8 cellular contexts compared by ENCODE assay signal in genomic region chr17:73901661-73902415, GRCh38.
A peak's percentile ranks its signal among the peaks of the same experiment; 100 is the strongest.
DNase-seq lines count a peak whose midpoint lies in the region; ATAC-seq and TF ChIP-seq lines count a peak whose summit lies in the region.

No MANE protein-coding gene starts in this region.

- peaks cover 8% of the 10 kb centered on the region for H3K4me1 Mint-ChIP-seq in CD8-positive, alpha-beta T cell (ENCODE audit: low read depth)
- H3K4me1 Mint-ChIP-seq in activated naive CD8-positive, alpha-beta T cell treated with anti-CD3 and anti-CD28 coated beads, Interleukin-2, amount 50 U/mL, for 24 hours: peaks cover 5% of the 10 kb centered on the region

- peak in 3 of 7 experiments; percentile 16 to 60 (median 20) for DNase-seq in CD8-positive, alpha-beta T cell
- DNase-seq in NCI-H510A treated with DMSO at 0.1 percent for 48 hours (lab: John Stamatoyannopoulos, UW): peak; percentile 41
- peak; percentile 37 for DNase-seq in activated naive CD8-positive, alpha-beta T cell treated with anti-CD3 and anti-CD28 coated beads, Interleukin-2, amount 50 U/mL, for 24 hours
- DNase-seq in left lobe of liver (ENCODE audit: low spot score): no peak
- DNase-seq in stimulated activated naive CD8-positive, alpha-beta T cell treated with anti-CD3 and anti-CD28 coated beads, Interleukin-15, Interleukin-2, amounts not matched to agents 100 U/mL and 50 U/mL, for 24 hours: peak; percentile 36

- ATAC-seq in CD8-positive, alpha-beta T cell: no peak
- no peak for ATAC-seq in activated naive CD8-positive, alpha-beta T cell treated with anti-CD3 and anti-CD28 coated beads, Interleukin-2, amount 50 U/mL, for 24 hours
- ATAC-seq in left lobe of liver (peak; percentile 47), HG03432 (IDR thresholded peaks at IDR 0.05; ENCODE audit: unreplicated experiment) (no peak), HG03135 (IDR thresholded peaks at IDR 0.05; ENCODE audit: unreplicated experiment) (no peak), GM18907 (IDR thresholded peaks at IDR 0.05; ENCODE audit: unreplicated experiment) (no peak)
- no peak for ATAC-seq in stimulated activated naive CD8-positive, alpha-beta T cell treated with anti-CD3 and anti-CD28 coated beads, Interleukin-15, Interleukin-2, amounts not matched to agents 100 U/mL and 50 U/mL, for 24 hours

- POLR2A ChIA-PET in CD8-positive, alpha-beta T cell (lab: Charles Lee): no interaction called here

- H3K4me3 Mint-ChIP-seq in CD8-positive, alpha-beta T cell: peak overlapping the region; percentile 82
- H3K4me3 Mint-ChIP-seq in activated naive CD8-positive, alpha-beta T cell treated with anti-CD3 and anti-CD28 coated beads, Interleukin-2, amount 50 U/mL, for 24 hours: peak overlapping the region; percentile 63

- H3K36me3 ChIP-seq in CD8-positive, alpha-beta T cell (ENCODE audit: insufficient read depth, low read length): no peaks in the 10 kb centered on the region

- no peaks in the 10 kb centered on the region for H3K9me3 Mint-ChIP-seq in CD8-positive, alpha-beta T cell
- H3K9me3 Mint-ChIP-seq in activated naive CD8-positive, alpha-beta T cell treated with anti-CD3 and anti-CD28 coated beads, Interleukin-2, amount 50 U/mL, for 24 hours: no peaks in the 10 kb centered on the region

- peaks cover 41% of the 10 kb centered on the region for H3K27me3 Mint-ChIP-seq in CD8-positive, alpha-beta T cell (ENCODE audit: low read depth)
- H3K27me3 Mint-ChIP-seq in activated naive CD8-positive, alpha-beta T cell treated with anti-CD3 and anti-CD28 coated beads, Interleukin-2, amount 50 U/mL, for 24 hours: peaks cover 47% of the 10 kb centered on the region

- no peaks in the 10 kb centered on the region for H3K27me3 ChIP-seq in CD8-positive, alpha-beta T cell (ENCODE audit: insufficient read depth, low read length)

- intact Hi-C loops in CD8-positive, alpha-beta T cell (cut with DNase I, micrococcal nuclease): no loop called here

- no peaks in the 10 kb centered on the region for H3K36me3 Mint-ChIP-seq in CD8-positive, alpha-beta T cell
- H3K36me3 Mint-ChIP-seq in activated naive CD8-positive, alpha-beta T cell treated with anti-CD3 and anti-CD28 coated beads, Interleukin-2, amount 50 U/mL, for 24 hours (ENCODE audit: low read depth): no peaks in the 10 kb centered on the region

- H3K4me1 ChIP-seq in CD8-positive, alpha-beta T cell (ENCODE audit: insufficient read depth, low read length): peaks cover 5% of the 10 kb centered on the region

- no peak overlapping the region for H3K27ac ChIP-seq in CD8-positive, alpha-beta T cell (ENCODE audit: low read depth, low read length)

- H3K27ac Mint-ChIP-seq in CD8-positive, alpha-beta T cell: no peak overlapping the region
- no peak overlapping the region for H3K27ac Mint-ChIP-seq in activated naive CD8-positive, alpha-beta T cell treated with anti-CD3 and anti-CD28 coated beads, Interleukin-2, amount 50 U/mL, for 24 hours

- CTCF ChIA-PET in CD8-positive, alpha-beta T cell (lab: Charles Lee): interaction anchor here (0.6 kb wide), 1 partner anchor 15 kb away, joined by 3 read pairs; no protein-coding TSS in a partner anchor

- no peaks in the 10 kb centered on the region for H3K9me3 ChIP-seq in CD8-positive, alpha-beta T cell (ENCODE audit: low read length)

- H3K4me3 ChIP-seq in CD8-positive, alpha-beta T cell (ENCODE audit: low read depth, low read length): peak overlapping the region; percentile 31

- no peak for TF ChIP-seq CTCF in CD8-positive, alpha-beta T cell (IDR thresholded peaks at IDR 0.05)
